In genomic region chr2:63814114-63814513, GRCh38 we compare ENCODE assay signal across 2 cellular contexts.
TF ChIP-seq lines count a peak whose summit lies in the region.

No MANE protein-coding gene starts in this region.

TF ChIP-seq in SK-N-SH, 30 proteins besides CTCF, POLR2A, EP300 and RAD21 (continued from another document):
- TF ChIP-seq, protein P1, sequence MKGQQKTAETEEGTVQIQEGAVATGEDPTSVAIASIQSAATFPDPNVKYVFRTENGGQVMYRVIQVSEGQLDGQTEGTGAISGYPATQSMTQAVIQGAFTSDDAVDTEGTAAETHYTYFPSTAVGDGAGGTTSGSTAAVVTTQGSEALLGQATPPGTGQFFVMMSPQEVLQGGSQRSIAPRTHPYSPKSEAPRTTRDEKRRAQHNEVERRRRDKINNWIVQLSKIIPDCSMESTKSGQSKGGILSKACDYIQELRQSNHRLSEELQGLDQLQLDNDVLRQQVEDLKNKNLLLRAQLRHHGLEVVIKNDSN (IDR thresholded peaks at IDR 0.05; ENCODE audit: borderline replicate concordance, low read depth) = peak; percentile 69; the same call in 1 of the 2 replicates
- TF ChIP-seq FOXJ3 (CRISPR knock-in tag; IDR thresholded peaks at IDR 0.05) (no peak), FOXM1 (IDR thresholded peaks at IDR 0.05; ENCODE audit: low read depth) (no peak)

TF ChIP-seq in SK-N-SH treated with all-trans-retinoic acid at 6 μM for 48 hours, 23 proteins besides CTCF, POLR2A, EP300 and RAD21:
- TF ChIP-seq TSHZ2 (CRISPR knock-in tag; IDR thresholded peaks at IDR 0.05) = no peak
- TF ChIP-seq OSR1 (CRISPR knock-in tag; IDR thresholded peaks at IDR 0.05) = no peak
- no peak for TF ChIP-seq ZNF565 (CRISPR knock-in tag; conservative IDR thresholded peaks at IDR 0.05; ENCODE audit: low read depth)
- TF ChIP-seq ARNTL (CRISPR knock-in tag; IDR thresholded peaks at IDR 0.05; ENCODE audit: borderline replicate concordance, low read depth) = no peak
- no peak for TF ChIP-seq ZNF8 (CRISPR knock-in tag; IDR thresholded peaks at IDR 0.05)
- TF ChIP-seq ZNF70 (CRISPR knock-in tag; IDR thresholded peaks at IDR 0.05) = no peak
- no peak for TF ChIP-seq TCF4 (CRISPR knock-in tag; IDR thresholded peaks at IDR 0.05; ENCODE audit: borderline replicate concordance)
- no peak for TF ChIP-seq ZC3H10 (CRISPR knock-in tag; IDR thresholded peaks at IDR 0.05)
- no peak for TF ChIP-seq POU6F1 (CRISPR knock-in tag; IDR thresholded peaks at IDR 0.05; ENCODE audit: borderline replicate concordance, low read depth)
- no peak for TF ChIP-seq CSDC2 (CRISPR knock-in tag; IDR thresholded peaks at IDR 0.05)
- no peak for TF ChIP-seq BACH2 (CRISPR knock-in tag; IDR thresholded peaks at IDR 0.05; ENCODE audit: borderline replicate concordance)
- TF ChIP-seq ESRRG (CRISPR knock-in tag; IDR thresholded peaks at IDR 0.05) = no peak
- TF ChIP-seq GLIS3 (CRISPR knock-in tag; IDR thresholded peaks at IDR 0.05) = no peak
- no peak for TF ChIP-seq CSRNP3 (CRISPR knock-in tag; IDR thresholded peaks at IDR 0.05)
- TF ChIP-seq ISL1 (CRISPR knock-in tag; IDR thresholded peaks at IDR 0.05) = no peak
- no peak for TF ChIP-seq ZFP3 (CRISPR knock-in tag; IDR thresholded peaks at IDR 0.05)
